8 cellular contexts compared by ENCODE assay signal in genomic region chr4:88823058-88823919, GRCh38.
DNase-seq lines count a peak whose midpoint lies in the region; ATAC-seq and TF ChIP-seq lines count a peak whose summit lies in the region.

No MANE protein-coding gene starts in this region.

- peak overlapping the region; percentile 96 for H3K4me3 Mint-ChIP-seq in T-helper 17 cell

- H3K27me3 ChIP-seq in MG63, result no peaks in the 10 kb centered on the region

- peak; percentile 63 for DNase-seq in GF-D8 (lab: John Stamatoyannopoulos, UW)
- peak; percentile 82 for DNase-seq in MG63
- peak; percentile 24 to 53 (median 52) for DNase-seq in T-helper 17 cell
- DNase-seq in astrocyte of the cerebellum (ENCODE audit: low read depth), result peak; percentile 89
- DNase-seq in hepatic stellate cell (ENCODE audit: low spot score), result peak; percentile 58
- DNase-seq in putamen (ENCODE audit: low spot score), result peak; percentile 89

- peak overlapping the region; percentile 72 for H3K27ac ChIP-seq in HEK293 (ENCODE audit: extremely low read depth, low read depth, low read length)

- CTCF ChIA-PET in HEK293 (lab: Yijun Ruan, JAX), result interaction anchor here (0.5 to 1.3 kb wide), 3 partner anchors 199 to 231 kb away, joined by 3 to 5 read pairs (median 3); partner anchors contain the start of gene HERC3

- in situ Hi-C loops in astrocyte of the cerebellum (cut with HindIII; ENCODE audit: low sequenced_read_pairs), result loop anchor here (25.0 kb wide), 1 partner anchor 189 kb away; no protein-coding TSS in a partner anchor

- POLR2A ChIA-PET in HEK293 (lab: Yijun Ruan, JAX), result no interaction called here

- H3K9me3 ChIP-seq in HEK293 (ENCODE audit: control insufficient read depth, insufficient read depth, low read depth, low read length) (no peaks in the 10 kb centered on the region), MG63 (no peaks in the 10 kb centered on the region), T-helper 17 cell (ENCODE audit: control insufficient read depth, low read length, poor library complexity, severe bottlenecking) (no peaks in the 10 kb centered on the region)

- TF ChIP-seq CTCF in HEK293 (tag by site-specific recombination; IDR thresholded peaks at IDR 0.05) (no peak), astrocyte of the cerebellum (IDR thresholded peaks at IDR 0.05; ENCODE audit: low read depth, low read length, missing control alignments) (no peak)

- no peaks in the 10 kb centered on the region; the same call in 1 of the 2 replicates for H3K4me1 ChIP-seq in HEK293 (ENCODE audit: control insufficient read depth, insufficient read depth, low read length)

- peak overlapping the region; percentile 35 for H3K4me3 ChIP-seq in HEK293 (ENCODE audit: low read depth, low read length)
- H3K4me3 ChIP-seq in MG63, result peak overlapping the region; percentile 52
- peak overlapping the region; percentile 56 for H3K4me3 ChIP-seq in astrocyte of the cerebellum (ENCODE audit: low read depth, low read length)

- ATAC-seq in T-helper 17 cell (peak; percentile 95), GM19328 (IDR thresholded peaks at IDR 0.05; ENCODE audit: unreplicated experiment) (no peak)

- H3K27ac Mint-ChIP-seq in T-helper 17 cell, result no peak overlapping the region

- H3K36me3 ChIP-seq in HEK293 (ENCODE audit: control insufficient read depth in 2 of 2, insufficient read depth in 1 of 2, low read length in 2 of 2) (no peaks in the 10 kb centered on the region), MG63 (no peaks in the 10 kb centered on the region)

- H3K36me3 Mint-ChIP-seq in T-helper 17 cell (ENCODE audit: low read depth), result no peaks in the 10 kb centered on the region

- H3K27me3 Mint-ChIP-seq in T-helper 17 cell, result no peaks in the 10 kb centered on the region

- peaks cover 30% of the 10 kb centered on the region for H3K4me1 Mint-ChIP-seq in T-helper 17 cell

TF ChIP-seq in HEK293, 187 proteins besides CTCF, POLR2A, EP300 and RAD21 (continues in another document):
- no peak for TF ChIP-seq ZNF837 (tag by site-specific recombination; IDR thresholded peaks at IDR 0.05)
- TF ChIP-seq ZBTB48 (tag by site-specific recombination; IDR thresholded peaks at IDR 0.05), result peak; percentile 96
- TF ChIP-seq INSM2 (tag by site-specific recombination; IDR thresholded peaks at IDR 0.05), result 0 out of 2 replicates have a peak, but pooled peaks have one; percentile 17
- no peak for TF ChIP-seq ZNF76 (tag by site-specific recombination; IDR thresholded peaks at IDR 0.05; ENCODE audit: borderline replicate concordance, low read depth)
- peak; percentile 86 for TF ChIP-seq ZNF629 (tag by site-specific recombination; IDR thresholded peaks at IDR 0.05)
- no peak for TF ChIP-seq ZNF157 (tag by site-specific recombination; IDR thresholded peaks at IDR 0.05)
- no peak for TF ChIP-seq ZNF221 (tag by site-specific recombination; IDR thresholded peaks at IDR 0.05; ENCODE audit: borderline replicate concordance)
- TF ChIP-seq ZNF19 (tag by site-specific recombination; IDR thresholded peaks at IDR 0.05; ENCODE audit: low read depth), result no peak
- TF ChIP-seq ZNF18 (tag by site-specific recombination; IDR thresholded peaks at IDR 0.05), result no peak
- TF ChIP-seq TRIM28 (IDR thresholded peaks at IDR 0.05; ENCODE audit: borderline replicate concordance, low read length), result peak; percentile 88
- TF ChIP-seq ZNF335 (tag by site-specific recombination; conservative IDR thresholded peaks at IDR 0.05), result peak; percentile 43; the same call in 1 of the 2 replicates
- TF ChIP-seq PRDM10 (tag by site-specific recombination; IDR thresholded peaks at IDR 0.05), result peak; percentile 92
- TF ChIP-seq ZBTB17 (tag by site-specific recombination; IDR thresholded peaks at IDR 0.05), result peak; percentile 90
- 0 out of 2 replicates have a peak, but pooled peaks have one; percentile 10 for TF ChIP-seq ZNF341 (tag by site-specific recombination; IDR thresholded peaks at IDR 0.05; ENCODE audit: low read depth)
- TF ChIP-seq ZFHX2 (tag by site-specific recombination; conservative IDR thresholded peaks at IDR 0.05), result peak; percentile 92
- TF ChIP-seq ZNF600 (tag by site-specific recombination; IDR thresholded peaks at IDR 0.05), result peak; percentile 71
- peak; percentile 13; the same call in 1 of the 2 replicates for TF ChIP-seq ZBTB8A (tag by site-specific recombination; IDR thresholded peaks at IDR 0.05)
- TF ChIP-seq ZNF394 (tag by site-specific recombination; IDR thresholded peaks at IDR 0.05; ENCODE audit: borderline replicate concordance), result peak; percentile 96
- peak; percentile 92 for TF ChIP-seq EGR2 (tag by site-specific recombination; IDR thresholded peaks at IDR 0.05; ENCODE audit: low read depth)
- peak; percentile 71; the same call in 1 of the 2 replicates for TF ChIP-seq ATF2 (tag by site-specific recombination; IDR thresholded peaks at IDR 0.05; ENCODE audit: low read depth)
- TF ChIP-seq ZNF658 (tag by site-specific recombination; IDR thresholded peaks at IDR 0.05), result no peak
- peak; percentile 53 for TF ChIP-seq OSR2 (tag by site-specific recombination; IDR thresholded peaks at IDR 0.05)
- no peak for TF ChIP-seq ZNF391 (tag by site-specific recombination; IDR thresholded peaks at IDR 0.05; ENCODE audit: borderline replicate concordance, low read depth)
